18 cellular contexts compared by ENCODE assay signal in the genomic region with DNA sequence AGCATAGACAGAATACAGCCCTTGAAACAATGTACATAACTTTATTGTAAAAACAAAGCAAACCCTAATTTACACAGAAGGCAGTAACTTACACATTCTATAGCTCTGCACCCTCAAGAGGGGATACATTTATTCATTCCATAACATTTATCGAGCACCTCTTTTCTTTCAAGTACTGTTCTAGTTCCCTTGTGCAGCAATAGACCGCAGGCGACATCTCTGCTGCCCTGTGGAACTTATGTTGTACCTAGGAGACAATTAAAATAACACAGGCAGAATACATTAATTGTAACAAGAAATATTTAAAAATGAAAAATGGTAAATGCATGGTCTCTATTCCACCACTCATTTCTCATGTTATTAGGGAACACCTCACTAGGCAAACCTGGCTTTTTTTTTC. TPM values are rescaled to one million over a fixed set of nuclear protein-coding genes. Genes with fewer than 3 reads are reported as not detected.
DNase-seq lines count a peak whose midpoint lies in the region; ATAC-seq and TF ChIP-seq lines count a peak whose summit lies in the region.
"Had no signal": no experiment of that assay in that cellular context is flagged by ENCODE, and none has a peak within 500 bp of the region (broad histone marks: within the 10 kb centered on the region; RNA-seq: fewer than 3 reads in every experiment).

No MANE protein-coding gene starts in this region.

- peak overlapping the region; percentile 72 to 83 for H3K27ac ChIP-seq in right atrium auricular region
- H3K27ac ChIP-seq in right cardiac atrium (ENCODE audit: low read length), result no peak overlapping the region
- H3K27ac ChIP-seq in SU-DHL-6 (ENCODE audit: low read depth, low read length), result peak overlapping the region; percentile 96
- H3K27ac ChIP-seq in esophagus squamous epithelium, result peak overlapping the region in 3 of 4 donors; percentile 50 to 87 (median 78)
- peak overlapping the region; percentile 85 for H3K27ac ChIP-seq in upper lobe of right lung
- H3K27ac ChIP-seq: C4-2B, WERI-Rb-1 had no signal

- no peak for DNase-seq in right atrium auricular region (ENCODE audit: low spot score)
- DNase-seq in right cardiac atrium, result no peak
- no peak for DNase-seq in esophagus squamous epithelium (lab: John Stamatoyannopoulos, UW)
- no peak for DNase-seq in upper lobe of right lung
- no peak for DNase-seq in medulla oblongata (ENCODE audit: extremely low spot score)
- no peak for DNase-seq in WTC11 (ENCODE audit: low spot score)
- DNase-seq: activated gamma-delta T cell treated with Interleukin-2 at 50 U/mL for 16 hours; central memory CD4-positive, alpha-beta T cell; GDM1; mucosa of descending colon; NCI-H2227 treated with DMSO at 0.1 percent for 48 hours; stimulated activated CD4-positive, alpha-beta T cell treated with anti-CD3 and anti-CD28 coated beads, Interleukin-2, amount 100 ng/mL, for 48 hours; WERI-Rb-1 had no signal

- peak overlapping the region; percentile 98 for H3K4me2 ChIP-seq in SU-DHL-6 (ENCODE audit: low read depth, low read length, poor library complexity, severe bottlenecking)

- H3K36me3 Mint-ChIP-seq in WTC11, result no peaks in the 10 kb centered on the region

- H3K27ac Mint-ChIP-seq in WTC11, result no peak overlapping the region

- no peaks in the 10 kb centered on the region for H3K9me2 ChIP-seq in SU-DHL-6 (replicated peaks; ENCODE audit: insufficient read depth, low read length)

- intact Hi-C loops in right cardiac atrium (cut with DNase I), result no loop called here
- intact Hi-C loops in esophagus squamous epithelium (cut with DNase I), result no loop called here
- intact Hi-C loops in upper lobe of right lung (cut with DNase I), result no loop called here

- POLR2A ChIA-PET in WTC11 (lab: Charles Lee), result no interaction called here

- TF ChIP-seq CTCF in right atrium auricular region (IDR thresholded peaks at IDR 0.05) (no peak), SU-DHL-6 (IDR thresholded peaks at IDR 0.05; ENCODE audit: insufficient read depth, low read length, poor library complexity, severe bottlenecking) (no peak), esophagus squamous epithelium (IDR thresholded peaks at IDR 0.05) (no peak), upper lobe of right lung (IDR thresholded peaks at IDR 0.05) (no peak), WTC11 (IDR thresholded peaks at IDR 0.05) (no peak)

- H3K4me3 Mint-ChIP-seq in WTC11, result no peak overlapping the region

- H3K27me3 ChIP-seq in right atrium auricular region (no peaks in the 10 kb centered on the region), right cardiac atrium (ENCODE audit: control insufficient read depth, insufficient read depth) (no peaks in the 10 kb centered on the region), SU-DHL-6 (ENCODE audit: low read length) (no peaks in the 10 kb centered on the region), esophagus squamous epithelium (no peaks in the 10 kb centered on the region), upper lobe of right lung (no peaks in the 10 kb centered on the region)

- H3K9ac ChIP-seq in SU-DHL-6 (ENCODE audit: low read length), result peak overlapping the region; percentile 86

- 0 out of 2 replicates have a peak, but pooled peaks cover 4% of the 10 kb centered on the region for H4K20me1 ChIP-seq in SU-DHL-6 (ENCODE audit: low read depth, low read length)

- peaks cover 37% of the 10 kb centered on the region for H3F3A ChIP-seq in SU-DHL-6 (ENCODE audit: insufficient read depth)

- WGBS in right cardiac atrium, result 93% methylated on average over 3 of the region's 3 CpGs
- WGBS in esophagus squamous epithelium, 2 donors, result 85 to 92% methylated on average over 3 of the region's 3 CpGs

- no peaks in the 10 kb centered on the region for H3K36me3 ChIP-seq in right atrium auricular region
- H3K36me3 ChIP-seq in SU-DHL-6 (ENCODE audit: low read length), result no peaks in the 10 kb centered on the region
- H3K36me3 ChIP-seq in esophagus squamous epithelium, result no peaks in the 10 kb centered on the region
- no peaks in the 10 kb centered on the region for H3K36me3 ChIP-seq in upper lobe of right lung
- H3K36me3 ChIP-seq: WERI-Rb-1 had no signal

- H3K9me3 ChIP-seq in right atrium auricular region (no peaks in the 10 kb centered on the region), right cardiac atrium (ENCODE audit: control insufficient read depth, low read length) (no peaks in the 10 kb centered on the region), SU-DHL-6 (ENCODE audit: insufficient read depth, low read length) (no peaks in the 10 kb centered on the region), esophagus squamous epithelium (no peaks in the 10 kb centered on the region), upper lobe of right lung (no peaks in the 10 kb centered on the region)
- H3K9me3 ChIP-seq: mucosa of descending colon had no signal

- H3K4me1 ChIP-seq in right atrium auricular region (peaks cover 0 to 20% of the 10 kb centered on the region in 2 donors), right cardiac atrium (ENCODE audit: control insufficient read depth, insufficient read depth, low read length) (peaks cover 6% of the 10 kb centered on the region), esophagus squamous epithelium (peaks cover 0 to 27% (median 0%) of the 10 kb centered on the region in 3 donors), upper lobe of right lung (peaks cover 4% of the 10 kb centered on the region)

- peaks cover 36% of the 10 kb centered on the region for H3K79me2 ChIP-seq in SU-DHL-6 (ENCODE audit: insufficient read depth, low read length)

- H3K9me3 Mint-ChIP-seq in WTC11, result no peaks in the 10 kb centered on the region

- peak overlapping the region; percentile 94 for H2AFZ ChIP-seq in SU-DHL-6 (ENCODE audit: low read depth, low read length, severe bottlenecking)

- CTCF ChIA-PET in WTC11 (lab: Charles Lee), result no interaction called here

- H3K4me3 ChIP-seq in right atrium auricular region (no peak overlapping the region), right cardiac atrium (ENCODE audit: low read length) (no peak overlapping the region), SU-DHL-6 (ENCODE audit: insufficient read depth, low read length, poor library complexity, severe bottlenecking) (peak overlapping the region; percentile 95), esophagus squamous epithelium (no peak overlapping the region), upper lobe of right lung (no peak overlapping the region)
- H3K4me3 ChIP-seq: mucosa of descending colon had no signal

- ATAC-seq in right cardiac atrium (no peak), upper lobe of right lung (no peak), HG02938 (IDR thresholded peaks at IDR 0.05; ENCODE audit: unreplicated experiment) (no peak), WTC11 (no peak)
- ATAC-seq: mucosa of descending colon had no signal

- TF ChIP-seq POLR2A in esophagus squamous epithelium (IDR thresholded peaks at IDR 0.05), result no peak

- H3K4me1 Mint-ChIP-seq in WTC11, result peaks cover 26% of the 10 kb centered on the region

- H3K27me3 Mint-ChIP-seq in WTC11 (ENCODE audit: low read depth), result no peaks in the 10 kb centered on the region

TF ChIP-seq in WTC11, 78 proteins besides CTCF, POLR2A, EP300 and RAD21 (continues in another document):
- no peak for TF ChIP-seq NFE2L1 (CRISPR knock-in tag; IDR thresholded peaks at IDR 0.05)
- TF ChIP-seq CREB1 (CRISPR knock-in tag; IDR thresholded peaks at IDR 0.05), result no peak
- TF ChIP-seq EMX1 (CRISPR knock-in tag; IDR thresholded peaks at IDR 0.05), result no peak
- no peak for TF ChIP-seq HMGA2 (CRISPR knock-in tag; IDR thresholded peaks at IDR 0.05)
- no peak for TF ChIP-seq CREM (CRISPR knock-in tag; IDR thresholded peaks at IDR 0.05)
- no peak for TF ChIP-seq TEAD4 (CRISPR knock-in tag; IDR thresholded peaks at IDR 0.05)
- TF ChIP-seq FOXP1 (CRISPR knock-in tag; IDR thresholded peaks at IDR 0.05; ENCODE audit: borderline replicate concordance), result no peak
- TF ChIP-seq NR3C1 (CRISPR knock-in tag; conservative IDR thresholded peaks at IDR 0.05; ENCODE audit: low read depth), result no peak
- TF ChIP-seq, protein P1, sequence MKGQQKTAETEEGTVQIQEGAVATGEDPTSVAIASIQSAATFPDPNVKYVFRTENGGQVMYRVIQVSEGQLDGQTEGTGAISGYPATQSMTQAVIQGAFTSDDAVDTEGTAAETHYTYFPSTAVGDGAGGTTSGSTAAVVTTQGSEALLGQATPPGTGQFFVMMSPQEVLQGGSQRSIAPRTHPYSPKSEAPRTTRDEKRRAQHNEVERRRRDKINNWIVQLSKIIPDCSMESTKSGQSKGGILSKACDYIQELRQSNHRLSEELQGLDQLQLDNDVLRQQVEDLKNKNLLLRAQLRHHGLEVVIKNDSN (CRISPR knock-in tag; IDR thresholded peaks at IDR 0.05), result no peak
- TF ChIP-seq KAT7 (CRISPR knock-in tag; IDR thresholded peaks at IDR 0.05; ENCODE audit: borderline replicate concordance), result no peak
- TF ChIP-seq, protein P2, sequence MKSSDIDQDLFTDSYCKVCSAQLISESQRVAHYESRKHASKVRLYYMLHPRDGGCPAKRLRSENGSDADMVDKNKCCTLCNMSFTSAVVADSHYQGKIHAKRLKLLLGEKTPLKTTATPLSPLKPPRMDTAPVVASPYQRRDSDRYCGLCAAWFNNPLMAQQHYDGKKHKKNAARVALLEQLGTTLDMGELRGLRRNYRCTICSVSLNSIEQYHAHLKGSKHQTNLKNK (CRISPR knock-in tag; IDR thresholded peaks at IDR 0.05), result no peak

RNA-seq across cellular contexts. Expression of a gene that starts 1.4 kb away (rescaled TPM):
- total RNA-seq in right atrium auricular region, result 100 to 1,000 TPM in 1 of 2 donors, 10 to 100 TPM in 1; 69.5 to 124 TPM
- total RNA-seq in right cardiac atrium, result 10 to 100 TPM; 45.6 to 67.6 (median 61.5) TPM
- 73.5 TPM for polyA plus RNA-seq in right cardiac atrium
- 10 to 100 TPM; 17.2 to 91.1 (median 62.0) TPM for total RNA-seq in esophagus squamous epithelium
- total RNA-seq in upper lobe of right lung, result 228 TPM
- 0.80 to 2.3 TPM (median 1.6 TPM) in 3 replicates for total RNA-seq in WTC11 (2021)

RNA-seq across cellular contexts. Expression of a gene that starts 10.0 kb away (rescaled TPM):
- total RNA-seq in right atrium auricular region (not detected), right cardiac atrium (not detected), esophagus squamous epithelium (not detected), upper lobe of right lung (not detected), WTC11 (2021) (not detected in 3 replicates)
- not detected for polyA plus RNA-seq in right cardiac atrium
- total RNA-seq: fibroblast of lung, subcutaneous adipose tissue had no signal
- polyA plus RNA-seq: fibroblast of lung had no signal

RNA-seq across cellular contexts. Expression of a gene that starts 24.5 kb away (rescaled TPM):
- total RNA-seq in right atrium auricular region, result under 1 TPM; 0.31 to 0.70 TPM
- under 1 TPM; 0.17 to 0.49 (median 0.37) TPM for total RNA-seq in right cardiac atrium
- 0.32 TPM for polyA plus RNA-seq in right cardiac atrium
- total RNA-seq in esophagus squamous epithelium, result 1 to 10 TPM in 2 of 4 donors, under 1 TPM in 1, not detected in 1; 0.57 to 5.5 (median 1.9) TPM
- 9.7 TPM for total RNA-seq in upper lobe of right lung
- 0.09 to 0.14 TPM in 2 of 3 replicates, not detected in the other for total RNA-seq in WTC11 (2021)
